In genomic region chr12:121992059-121992879, GRCh38 we compare ENCODE assay signal across 8 cellular contexts. TPM values are rescaled to one million over a fixed set of nuclear protein-coding genes. Genes with fewer than 3 reads are reported as not detected.
DNase-seq lines count a peak whose midpoint lies in the region; ATAC-seq and TF ChIP-seq lines count a peak whose summit lies in the region.

No MANE protein-coding gene starts in this region.

- no peak for TF ChIP-seq CTCF in fibroblast of the aortic adventitia (IDR thresholded peaks at IDR 0.05; ENCODE audit: insufficient read depth, low read length)
- TF ChIP-seq CTCF in sigmoid colon (IDR thresholded peaks at IDR 0.05): no peak
- no peak for TF ChIP-seq CTCF in glutamatergic neuron (IDR thresholded peaks at IDR 0.05; ENCODE audit: partially characterized antibody, unreplicated experiment)

- H3K4me3 ChIP-seq in fibroblast of the aortic adventitia (ENCODE audit: low read depth, low read length): no peak overlapping the region
- no peak overlapping the region for H3K4me3 ChIP-seq in sigmoid colon

- H3K4me1 ChIP-seq in sigmoid colon: no peaks in the 10 kb centered on the region

- no peaks in the 10 kb centered on the region for H3K9me3 ChIP-seq in sigmoid colon

- no peaks in the 10 kb centered on the region for H3K36me3 Mint-ChIP-seq in activated CD8-positive, alpha-beta memory T cell treated with anti-CD3 and anti-CD28 coated beads, Interleukin-2, amount 10 ng/mL, durations not matched to agents 7 days and 5 days
- no peaks in the 10 kb centered on the region for H3K36me3 Mint-ChIP-seq in glutamatergic neuron (ENCODE audit: unreplicated experiment)

- no peak for TF ChIP-seq POLR2A in sigmoid colon (IDR thresholded peaks at IDR 0.05)

- CTCF ChIA-PET in activated CD8-positive, alpha-beta memory T cell treated with anti-CD3 and anti-CD28 coated beads, Interleukin-2, amount 10 ng/mL, durations not matched to agents 7 days and 5 days (lab: Charles Lee): interaction anchor here (1.0 to 2.4 kb wide), 5 partner anchors 20 to 76 kb away, joined by 3 to 8 read pairs (median 4); partner anchors contain the start of gene CFAP251

- H3K27ac Mint-ChIP-seq in activated CD8-positive, alpha-beta memory T cell treated with anti-CD3 and anti-CD28 coated beads, Interleukin-2, amount 10 ng/mL, durations not matched to agents 7 days and 5 days: peak overlapping the region; percentile 64
- no peak overlapping the region for H3K27ac Mint-ChIP-seq in glutamatergic neuron (ENCODE audit: unreplicated experiment)

- peaks cover 22% of the 10 kb centered on the region for H3K4me1 Mint-ChIP-seq in activated CD8-positive, alpha-beta memory T cell treated with anti-CD3 and anti-CD28 coated beads, Interleukin-2, amount 10 ng/mL, durations not matched to agents 7 days and 5 days
- H3K4me1 Mint-ChIP-seq in glutamatergic neuron (ENCODE audit: low read depth, unreplicated experiment): peaks cover 5% of the 10 kb centered on the region

- H3K27ac ChIP-seq in sigmoid colon: no peak overlapping the region

- no peaks in the 10 kb centered on the region for H3K27me3 ChIP-seq in sigmoid colon

- DNase-seq in DMS53 treated with DMSO at 0.1 percent for 48 hours (lab: John Stamatoyannopoulos, UW; ENCODE audit: unreplicated experiment): peak; percentile 66
- peak; percentile 60 for DNase-seq in KBM-7
- DNase-seq in activated CD8-positive, alpha-beta memory T cell treated with anti-CD3 and anti-CD28 coated beads, Interleukin-2, amount 10 ng/mL, durations not matched to agents 7 days and 5 days: peak; percentile 79
- DNase-seq in fibroblast of the aortic adventitia (ENCODE audit: low read depth): peak; percentile 97
- DNase-seq in stimulated activated CD4-positive, alpha-beta T cell treated with anti-CD3 and anti-CD28 coated beads, Interleukin-1b, Interleukin-23, amount 100 ng/mL, for 48 hours: peak; percentile 80
- DNase-seq in sigmoid colon: no peak
- no peak for DNase-seq in glutamatergic neuron

- no peaks in the 10 kb centered on the region for H3K36me3 ChIP-seq in sigmoid colon

- in situ Hi-C loops in KBM-7 (cut with MboI; ENCODE audit: low pct_unique_long_range_greater_than_20kb, low sequenced_read_pairs): no loop called here

- H3K9me3 Mint-ChIP-seq in activated CD8-positive, alpha-beta memory T cell treated with anti-CD3 and anti-CD28 coated beads, Interleukin-2, amount 10 ng/mL, durations not matched to agents 7 days and 5 days (ENCODE audit: low read depth): no peaks in the 10 kb centered on the region
- H3K9me3 Mint-ChIP-seq in glutamatergic neuron (ENCODE audit: unreplicated experiment): no peaks in the 10 kb centered on the region

- H3K4me3 Mint-ChIP-seq in activated CD8-positive, alpha-beta memory T cell treated with anti-CD3 and anti-CD28 coated beads, Interleukin-2, amount 10 ng/mL, durations not matched to agents 7 days and 5 days: no peak overlapping the region
- H3K4me3 Mint-ChIP-seq in glutamatergic neuron (ENCODE audit: unreplicated experiment): no peak overlapping the region

- TF ChIP-seq EP300 in sigmoid colon (IDR thresholded peaks at IDR 0.05): no peak

- peak; percentile 73 for ATAC-seq in GM21447 (IDR thresholded peaks at IDR 0.05; ENCODE audit: unreplicated experiment)
- ATAC-seq in activated CD8-positive, alpha-beta memory T cell treated with anti-CD3 and anti-CD28 coated beads, Interleukin-2, amount 10 ng/mL, durations not matched to agents 7 days and 5 days: peak; percentile 95

- peaks cover 44% of the 10 kb centered on the region for H3K27me3 Mint-ChIP-seq in activated CD8-positive, alpha-beta memory T cell treated with anti-CD3 and anti-CD28 coated beads, Interleukin-2, amount 10 ng/mL, durations not matched to agents 7 days and 5 days
- peaks cover 3% of the 10 kb centered on the region for H3K27me3 Mint-ChIP-seq in glutamatergic neuron (ENCODE audit: unreplicated experiment)

- intact Hi-C loops in sigmoid colon (cut with DNase I): no loop called here

- WGBS in sigmoid colon, 2 donors: 64 to 85% methylated on average over 21 of the region's 21 CpGs

RNA-seq across cellular contexts. Expression of gene BCL7A, which starts 29.4 kb away (rescaled TPM):
- total RNA-seq in activated CD8-positive, alpha-beta memory T cell treated with anti-CD3 and anti-CD28 coated beads, Interleukin-2, amount 10 ng/mL, durations not matched to agents 7 days and 5 days: 1 to 10 TPM; 2.8 to 2.9 TPM
- total RNA-seq in fibroblast of the aortic adventitia (ENCODE audit: low replicate concordance) (3.2 and 12.2 TPM in 2 replicates), sigmoid colon (1 to 10 TPM; 6.2 to 6.9 (median 6.5) TPM), glutamatergic neuron (ENCODE audit: unreplicated experiment) (148 TPM)
- 1 to 10 TPM; 1.2 to 7.4 (median 3.5) TPM for polyA plus RNA-seq in sigmoid colon

Comparison
In these comparisons a context has a peak if more than half of its experiments do, and no peak if none do; other contexts are left out.
1. DNase-seq: peak in DMS53 treated with DMSO at 0.1 percent for 48 hours (single experiment), KBM-7 (single experiment), activated CD8-positive, alpha-beta memory T cell treated with anti-CD3 and anti-CD28 coated beads, Interleukin-2, amount 10 ng/mL, durations not matched to agents 7 days and 5 days (single experiment), fibroblast of the aortic adventitia (single experiment) and stimulated activated CD4-positive, alpha-beta T cell treated with anti-CD3 and anti-CD28 coated beads, Interleukin-1b, Interleukin-23, amount 100 ng/mL, for 48 hours (single experiment); none in sigmoid colon (single experiment) and glutamatergic neuron (single experiment).
2. RNA of gene BCL7A, which starts 29.4 kb away (total RNA-seq): 148 TPM in glutamatergic neuron (single experiment); 3.2 to 12.2 TPM in fibroblast of the aortic adventitia, 6.2 to 6.9 TPM in sigmoid colon and 2.8 to 2.9 TPM in activated CD8-positive, alpha-beta memory T cell treated with anti-CD3 and anti-CD28 coated beads, Interleukin-2, amount 10 ng/mL, durations not matched to agents 7 days and 5 days; every median in the first group is over 10 times any median in the second.